In genomic region chr11:72766152-72766902, GRCh38 we compare ENCODE assay signal across 1 cellular context.
TF ChIP-seq lines count a peak whose summit lies in the region.

No MANE protein-coding gene starts in this region.

TF ChIP-seq in HepG2, 621 proteins besides CTCF, POLR2A, EP300 and RAD21 (continues in another document):
- peak; percentile 84 for TF ChIP-seq KDM5B (CRISPR knock-in tag; IDR thresholded peaks at IDR 0.05; ENCODE audit: borderline replicate concordance)
- peak; percentile 27; the same call in 1 of the 2 replicates for TF ChIP-seq LBX2 (CRISPR knock-in tag; IDR thresholded peaks at IDR 0.05; ENCODE audit: borderline replicate concordance)
- no peak for TF ChIP-seq HOXA9 (CRISPR knock-in tag; IDR thresholded peaks at IDR 0.05; ENCODE audit: borderline replicate concordance)
- TF ChIP-seq KAT7 (CRISPR knock-in tag; IDR thresholded peaks at IDR 0.05; ENCODE audit: borderline replicate concordance) = peak; percentile 92
- peak; percentile 37 for TF ChIP-seq JARID2 (CRISPR knock-in tag; IDR thresholded peaks at IDR 0.05; ENCODE audit: insufficient replicate concordance)
- TF ChIP-seq GATAD2A (CRISPR knock-in tag; IDR thresholded peaks at IDR 0.05) = peak; percentile 94
- peak; percentile 77 for TF ChIP-seq TEAD3 (CRISPR knock-in tag; optimal IDR thresholded peaks at IDR 0.05; ENCODE audit: borderline replicate concordance)
- TF ChIP-seq POGK (CRISPR knock-in tag; conservative IDR thresholded peaks at IDR 0.05) = peak; percentile 69
- no peak; the same call in 1 of the 2 replicates for TF ChIP-seq ZNF558 (CRISPR knock-in tag; IDR thresholded peaks at IDR 0.05; ENCODE audit: borderline replicate concordance)
- peak; percentile 26; the same call in 1 of the 2 replicates for TF ChIP-seq MEIS1 (CRISPR knock-in tag; IDR thresholded peaks at IDR 0.05; ENCODE audit: borderline replicate concordance)
- no peak for TF ChIP-seq FOXJ3 (CRISPR knock-in tag; IDR thresholded peaks at IDR 0.05; ENCODE audit: borderline replicate concordance)
- peak; percentile 83 for TF ChIP-seq ARID5B (CRISPR knock-in tag; IDR thresholded peaks at IDR 0.05)
- TF ChIP-seq KDM3A (CRISPR knock-in tag; IDR thresholded peaks at IDR 0.05; ENCODE audit: low read depth) = 0 out of 2 replicates have a peak, but pooled peaks have one; percentile 48
- peak; percentile 61; the same call in 1 of the 2 replicates for TF ChIP-seq ZNF556 (CRISPR knock-in tag; IDR thresholded peaks at IDR 0.05; ENCODE audit: borderline replicate concordance)
- peak; percentile 58; the same call in 1 of the 2 replicates for TF ChIP-seq MEF2D (CRISPR knock-in tag; IDR thresholded peaks at IDR 0.05)
- TF ChIP-seq REPIN1 (CRISPR knock-in tag; IDR thresholded peaks at IDR 0.05; ENCODE audit: borderline replicate concordance, low read depth) = peak; percentile 78; the same call in 1 of the 2 replicates
- TF ChIP-seq HNRNPK (IDR thresholded peaks at IDR 0.05; ENCODE audit: low read depth, low read length, poor library complexity, severe bottlenecking) = no peak
- no peak for TF ChIP-seq HCFC1 (IDR thresholded peaks at IDR 0.05; ENCODE audit: low read depth, low read length)
- no peak for TF ChIP-seq ZKSCAN1 (IDR thresholded peaks at IDR 0.05; ENCODE audit: low read length)
- TF ChIP-seq ZNF644 (CRISPR knock-in tag; IDR thresholded peaks at IDR 0.05; ENCODE audit: low read depth) = no peak; the same call in 1 of the 2 replicates
- TF ChIP-seq ARID3A (IDR thresholded peaks at IDR 0.05; ENCODE audit: low read depth, low read length) = no peak
- TF ChIP-seq TBX2 (CRISPR knock-in tag; IDR thresholded peaks at IDR 0.05; ENCODE audit: borderline replicate concordance) = peak; percentile 82
- no peak for TF ChIP-seq SAFB2 (CRISPR knock-in tag; IDR thresholded peaks at IDR 0.05; ENCODE audit: borderline replicate concordance, low read depth)
- TF ChIP-seq KLF9 (CRISPR knock-in tag; IDR thresholded peaks at IDR 0.05; ENCODE audit: low read depth) = 0 out of 2 replicates have a peak, but pooled peaks have one; percentile 70
- peak; percentile 79 for TF ChIP-seq NCOA2 (CRISPR knock-in tag; IDR thresholded peaks at IDR 0.05)
- TF ChIP-seq MED8 (CRISPR knock-in tag; IDR thresholded peaks at IDR 0.05; ENCODE audit: insufficient replicate concordance) = no peak
- TF ChIP-seq ZNF205 (CRISPR knock-in tag; IDR thresholded peaks at IDR 0.05) = peak; percentile 69; the same call in 1 of the 2 replicates
- peak; percentile 51; the same call in 1 of the 2 replicates for TF ChIP-seq HIVEP1 (CRISPR knock-in tag; IDR thresholded peaks at IDR 0.05)
- TF ChIP-seq TARDBP (CRISPR knock-in tag; IDR thresholded peaks at IDR 0.05) = peak; percentile 95
- no peak for TF ChIP-seq ZNF367 (CRISPR knock-in tag; IDR thresholded peaks at IDR 0.05; ENCODE audit: borderline replicate concordance)
- TF ChIP-seq HNF4A (CRISPR knock-in tag; IDR thresholded peaks at IDR 0.05) = peak; percentile 99
- peak; percentile 73; the same call in 1 of the 2 replicates for TF ChIP-seq THRA (CRISPR knock-in tag; IDR thresholded peaks at IDR 0.05; ENCODE audit: borderline replicate concordance)
- peak; percentile 51; the same call in 1 of the 2 replicates for TF ChIP-seq DR1 (CRISPR knock-in tag; IDR thresholded peaks at IDR 0.05)
- TF ChIP-seq ZIK1 (CRISPR knock-in tag; IDR thresholded peaks at IDR 0.05; ENCODE audit: borderline replicate concordance, low read depth) = no peak
- TF ChIP-seq KDM2A (CRISPR knock-in tag; IDR thresholded peaks at IDR 0.05; ENCODE audit: borderline replicate concordance, low read depth) = 0 out of 2 replicates have a peak, but pooled peaks have one; percentile 27
- TF ChIP-seq SMC3 (IDR thresholded peaks at IDR 0.05; ENCODE audit: low read length) = peak; percentile 61
- peak; percentile 98 for TF ChIP-seq PAXIP1 (CRISPR knock-in tag; conservative IDR thresholded peaks at IDR 0.05)
- 0 out of 2 replicates have a peak, but pooled peaks have one; percentile 35 for TF ChIP-seq ZNF576 (CRISPR knock-in tag; IDR thresholded peaks at IDR 0.05)
- TF ChIP-seq XRCC5 (optimal IDR thresholded peaks at IDR 0.05; ENCODE audit: low read length) = peak; percentile 96
- TF ChIP-seq ZNF687 (CRISPR knock-in tag; IDR thresholded peaks at IDR 0.05) = peak; percentile 90
- no peak for TF ChIP-seq SOX6 (IDR thresholded peaks at IDR 0.05)
- TF ChIP-seq SOX6 (CRISPR knock-in tag; IDR thresholded peaks at IDR 0.05) = peak; percentile 87
- TF ChIP-seq ZBTB33 (CRISPR knock-in tag; IDR thresholded peaks at IDR 0.05) = 0 out of 2 replicates have a peak, but pooled peaks have one; percentile 34
